8 cellular contexts compared by ENCODE assay signal in genomic region chr1:145281037-145281727, GRCh38. TPM values are rescaled to one million over a fixed set of nuclear protein-coding genes. Genes with fewer than 3 reads are reported as not detected.
A peak's percentile ranks its signal among the peaks of the same experiment; 100 is the strongest.
DNase-seq lines count a peak whose midpoint lies in the region; ATAC-seq and TF ChIP-seq lines count a peak whose summit lies in the region.
"Not testable (repeated sequence)": the region's sequence is repeated elsewhere in the genome, so short reads cannot be mapped to it uniquely, and the experiment has no call there.

No MANE protein-coding gene starts in this region.

- CTCF ChIA-PET in CD8-positive, alpha-beta T cell (lab: Charles Lee) = not testable (repeated sequence)

- POLR2A ChIA-PET in CD8-positive, alpha-beta T cell (lab: Charles Lee) = not testable (repeated sequence)

- H3K4me1 Mint-ChIP-seq in CD8-positive, alpha-beta T cell (ENCODE audit: low read depth) = not testable (repeated sequence)
- H3K4me1 Mint-ChIP-seq in dendritic cell treated with granulocyte-macrophage colony-stimulating factor and Interleukin-4, amounts not matched to agents 40 ng/mL and 50 ng/mL, for 4 days (ENCODE audit: low read depth) = peaks cover 14% of the 10 kb centered on the region

- H3K9me3 ChIP-seq in CD8-positive, alpha-beta T cell (ENCODE audit: low read length); lower lobe of right lung: not testable (repeated sequence)

- peak; percentile 68 to 90 (median 80) for DNase-seq in CD8-positive, alpha-beta T cell
- DNase-seq in NCI-H82 (lab: John Stamatoyannopoulos, UW) (peak; percentile 99), lower lobe of right lung (peak; percentile 74)
- DNase-seq in activated CD4-positive, alpha-beta T cell treated with anti-CD3 and anti-CD28 coated beads, Interleukin-2, amount 50 U/mL, for 4 hours = peak; percentile 80 to 82
- peak; percentile 77 for DNase-seq in stimulated activated CD4-positive, alpha-beta T cell treated with anti-CD3 and anti-CD28 coated beads, Interleukin-4, amount 100 ng/mL, for 1 hour

- H3K4me3 ChIP-seq in CD8-positive, alpha-beta T cell (ENCODE audit: low read depth, low read length) = peak overlapping the region; percentile 67
- peak overlapping the region; percentile 56 for H3K4me3 ChIP-seq in lower lobe of right lung

- not testable (repeated sequence) for H3K4me1 ChIP-seq in CD8-positive, alpha-beta T cell (ENCODE audit: insufficient read depth, low read length); lower lobe of right lung

- intact Hi-C loops in CD8-positive, alpha-beta T cell (cut with DNase I, micrococcal nuclease); dendritic cell treated with granulocyte-macrophage colony-stimulating factor and Interleukin-4, amounts not matched to agents 40 ng/mL and 50 ng/mL, for 4 days (cut with micrococcal nuclease); lower lobe of right lung (cut with DNase I): not testable (repeated sequence)

- peak overlapping the region; percentile 96 for H3K27ac Mint-ChIP-seq in CD8-positive, alpha-beta T cell
- H3K27ac Mint-ChIP-seq in dendritic cell treated with granulocyte-macrophage colony-stimulating factor and Interleukin-4, amounts not matched to agents 40 ng/mL and 50 ng/mL, for 4 days = peak overlapping the region; percentile 91

- peak; percentile 69 for ATAC-seq in CD8-positive, alpha-beta T cell
- ATAC-seq in GM19463 (IDR thresholded peaks at IDR 0.05; ENCODE audit: unreplicated experiment) (peak; percentile 71), HG03565 (IDR thresholded peaks at IDR 0.05; ENCODE audit: unreplicated experiment) (peak; percentile 77), lower lobe of right lung (peak; percentile 93)

- H3K27me3 ChIP-seq in CD8-positive, alpha-beta T cell (ENCODE audit: insufficient read depth, low read length); lower lobe of right lung (ENCODE audit: low read depth): not testable (repeated sequence)

- peak overlapping the region; percentile 82 for H3K4me3 Mint-ChIP-seq in CD8-positive, alpha-beta T cell
- H3K4me3 Mint-ChIP-seq in dendritic cell treated with granulocyte-macrophage colony-stimulating factor and Interleukin-4, amounts not matched to agents 40 ng/mL and 50 ng/mL, for 4 days = peak overlapping the region; percentile 83

- H3K36me3 Mint-ChIP-seq in CD8-positive, alpha-beta T cell; dendritic cell treated with granulocyte-macrophage colony-stimulating factor and Interleukin-4, amounts not matched to agents 40 ng/mL and 50 ng/mL, for 4 days (ENCODE audit: low read depth): not testable (repeated sequence)

- not testable (repeated sequence) for TF ChIP-seq CTCF in CD8-positive, alpha-beta T cell (IDR thresholded peaks at IDR 0.05); lower lobe of right lung (IDR thresholded peaks at IDR 0.05)

- not testable (repeated sequence) for H3K27me3 Mint-ChIP-seq in CD8-positive, alpha-beta T cell (ENCODE audit: low read depth); dendritic cell treated with granulocyte-macrophage colony-stimulating factor and Interleukin-4, amounts not matched to agents 40 ng/mL and 50 ng/mL, for 4 days

- H3K36me3 ChIP-seq in CD8-positive, alpha-beta T cell (ENCODE audit: insufficient read depth, low read length); lower lobe of right lung: not testable (repeated sequence)

- peak overlapping the region; percentile 84 for H3K27ac ChIP-seq in CD8-positive, alpha-beta T cell (ENCODE audit: low read depth, low read length)
- peak overlapping the region; percentile 86 for H3K27ac ChIP-seq in lower lobe of right lung

- H3K9me3 Mint-ChIP-seq in CD8-positive, alpha-beta T cell; dendritic cell treated with granulocyte-macrophage colony-stimulating factor and Interleukin-4, amounts not matched to agents 40 ng/mL and 50 ng/mL, for 4 days: not testable (repeated sequence)

RNA-seq across cellular contexts. Expression of gene PPIAL4D, which starts 39.2 kb away (rescaled TPM):
- not detected for total RNA-seq in CD8-positive, alpha-beta T cell
- not detected for total RNA-seq in lower lobe of right lung

Comparison
In these comparisons a context has a peak if more than half of its experiments do, and no peak if none do; other contexts are left out.
1. Peak in every context shown above with its lines: DNase-seq, ATAC-seq, H3K4me3 ChIP-seq and H3K27ac ChIP-seq.